ENCODE assay signal across 1 cellular context in the genomic region with DNA sequence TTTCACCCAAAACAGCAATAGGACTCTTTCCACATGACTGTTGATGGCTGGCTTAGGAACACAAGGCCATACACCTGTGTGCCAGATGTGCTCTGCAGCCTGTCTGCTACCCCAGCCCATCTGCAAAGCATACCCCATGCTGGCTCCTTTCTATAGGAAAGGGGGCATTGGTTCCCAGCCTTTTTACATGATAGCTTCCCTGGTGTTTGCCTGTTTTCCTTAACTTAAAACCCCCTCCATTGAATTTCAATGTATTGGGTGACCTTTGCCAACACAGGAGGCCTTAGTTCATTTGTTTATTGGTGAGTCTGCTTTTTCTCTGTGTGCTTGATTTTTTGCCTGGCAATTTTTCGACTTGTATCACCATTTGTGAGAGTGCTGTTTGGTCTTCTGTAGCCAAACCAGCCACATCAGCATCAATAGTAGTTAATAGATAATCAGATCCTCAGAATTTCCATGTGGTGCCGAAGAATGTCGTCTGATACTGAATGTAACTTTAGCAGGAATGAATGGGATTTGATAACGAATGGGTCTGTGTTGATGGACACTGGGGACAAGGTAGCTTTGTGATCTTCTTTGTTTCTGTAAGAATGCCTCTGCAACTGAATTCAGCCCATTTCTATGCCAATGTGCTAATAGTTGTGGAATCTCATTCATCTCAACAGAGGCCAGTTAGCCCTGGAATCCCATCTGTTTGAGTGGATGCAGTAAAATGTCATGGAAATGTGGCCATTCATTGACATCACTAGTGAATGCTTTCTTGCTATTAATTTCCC.
A peak's percentile ranks its signal among the peaks of the same experiment; 100 is the strongest.
TF ChIP-seq lines count a peak whose summit lies in the region.

No MANE protein-coding gene starts in this region.

TF ChIP-seq in SK-N-SH treated with all-trans-retinoic acid at 6 μM for 48 hours, 23 proteins besides CTCF, POLR2A, EP300 and RAD21 (continued from another document):
- TF ChIP-seq CSRNP3 (CRISPR knock-in tag; IDR thresholded peaks at IDR 0.05) (no peak), ZNF565 (CRISPR knock-in tag; conservative IDR thresholded peaks at IDR 0.05; ENCODE audit: low read depth) (no peak), CREB5 (CRISPR knock-in tag; IDR thresholded peaks at IDR 0.05; ENCODE audit: low read depth) (peak; percentile 53; the same call in 1 of the 2 replicates), ZNF8 (CRISPR knock-in tag; IDR thresholded peaks at IDR 0.05) (no peak), BACH2 (CRISPR knock-in tag; IDR thresholded peaks at IDR 0.05; ENCODE audit: borderline replicate concordance) (no peak), ISL1 (CRISPR knock-in tag; IDR thresholded peaks at IDR 0.05) (peak; percentile 68; the same call in 1 of the 2 replicates), ZC3H10 (CRISPR knock-in tag; IDR thresholded peaks at IDR 0.05) (no peak)
- TF ChIP-seq, protein P1, sequence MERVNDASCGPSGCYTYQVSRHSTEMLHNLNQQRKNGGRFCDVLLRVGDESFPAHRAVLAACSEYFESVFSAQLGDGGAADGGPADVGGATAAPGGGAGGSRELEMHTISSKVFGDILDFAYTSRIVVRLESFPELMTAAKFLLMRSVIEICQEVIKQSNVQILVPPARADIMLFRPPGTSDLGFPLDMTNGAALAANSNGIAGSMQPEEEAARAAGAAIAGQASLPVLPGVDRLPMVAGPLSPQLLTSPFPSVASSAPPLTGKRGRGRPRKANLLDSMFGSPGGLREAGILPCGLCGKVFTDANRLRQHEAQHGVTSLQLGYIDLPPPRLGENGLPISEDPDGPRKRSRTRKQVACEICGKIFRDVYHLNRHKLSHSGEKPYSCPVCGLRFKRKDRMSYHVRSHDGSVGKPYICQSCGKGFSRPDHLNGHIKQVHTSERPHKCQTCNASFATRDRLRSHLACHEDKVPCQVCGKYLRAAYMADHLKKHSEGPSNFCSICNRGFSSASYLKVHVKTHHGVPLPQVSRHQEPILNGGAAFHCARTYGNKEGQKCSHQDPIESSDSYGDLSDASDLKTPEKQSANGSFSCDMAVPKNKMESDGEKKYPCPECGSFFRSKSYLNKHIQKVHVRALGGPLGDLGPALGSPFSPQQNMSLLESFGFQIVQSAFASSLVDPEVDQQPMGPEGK (CRISPR knock-in tag; IDR thresholded peaks at IDR 0.05; ENCODE audit: borderline replicate concordance): no peak
